Comparison of ENCODE assay signal across 1 cellular context in genomic region chr4:1011022-1011694, GRCh38.
TF ChIP-seq lines count a peak whose summit lies in the region.

TSS of gene FGFRL1 (plus strand) at chr4:1011626. CDS start at chr4:1012486, 860 bp downstream.

TF ChIP-seq in IMR-90, 13 proteins besides CTCF, POLR2A, EP300 and RAD21 (continued from another document):
- TF ChIP-seq USF2 (IDR thresholded peaks at IDR 0.05; ENCODE audit: low read depth, low read length) = no peak
- TF ChIP-seq SMC3 (IDR thresholded peaks at IDR 0.05; ENCODE audit: low read depth, low read length) = no peak
- TF ChIP-seq MAFK (IDR thresholded peaks at IDR 0.05; ENCODE audit: low read depth, low read length) = no peak
- no peak for TF ChIP-seq RCOR1 (IDR thresholded peaks at IDR 0.05; ENCODE audit: insufficient replicate concordance, low read length)
- no peak; the same call in 1 of the 2 replicates for TF ChIP-seq MAZ (IDR thresholded peaks at IDR 0.05; ENCODE audit: borderline replicate concordance, low read depth, low read length)
